In genomic region chr6:34390531-34391013, GRCh38 we compare ENCODE assay signal across 1 cellular context.
TF ChIP-seq lines count a peak whose summit lies in the region.

No MANE protein-coding gene starts in this region.

TF ChIP-seq in IMR-90, 13 proteins besides CTCF, POLR2A, EP300 and RAD21 (continued from another document):
- TF ChIP-seq CEBPB (IDR thresholded peaks at IDR 0.05; ENCODE audit: low read depth, low read length) (no peak), MAZ (IDR thresholded peaks at IDR 0.05; ENCODE audit: borderline replicate concordance, low read depth, low read length) (no peak), MXI1 (IDR thresholded peaks at IDR 0.05; ENCODE audit: borderline replicate concordance, low read depth, low read length) (no peak), RCOR1 (IDR thresholded peaks at IDR 0.05; ENCODE audit: insufficient replicate concordance, low read length) (no peak), RFX5 (IDR thresholded peaks at IDR 0.05; ENCODE audit: low read depth, low read length) (no peak)
